19 cellular contexts compared by ENCODE assay signal in genomic region chr3:109339714-109340648, GRCh38. TPM values are rescaled to one million over a fixed set of nuclear protein-coding genes. Genes with fewer than 3 reads are reported as not detected.
"Had no signal": no experiment of that assay in that cellular context is flagged by ENCODE, and none has a peak within 500 bp of the region (broad histone marks: within the 10 kb centered on the region; RNA-seq: fewer than 3 reads in every experiment).

No MANE protein-coding gene starts in this region.

- ATAC-seq: heart left ventricle; left colon; natural killer cell; stimulated activated naive CD8-positive, alpha-beta T cell treated with anti-CD3 and anti-CD28 coated beads, Interleukin-15, amount 100 ng/mL, for 72 hours had no signal

- H3K36me3 ChIP-seq: cardiac muscle cell, esophagus squamous epithelium, heart left ventricle, ovary, thoracic aorta had no signal

- H3K36me3 Mint-ChIP-seq: natural killer cell had no signal

- H3K4me3 Mint-ChIP-seq: activated CD4-positive, alpha-beta memory T cell treated with anti-CD3 and anti-CD28 coated beads for 36 hours; natural killer cell; stimulated activated naive CD8-positive, alpha-beta T cell treated with anti-CD3 and anti-CD28 coated beads, Interleukin-15, amount 100 ng/mL, for 72 hours; T-helper 2 cell treated with Interferon-gamma antibody and Interleukin-4, amounts not matched to agents 5 μg/mL and 100 μg/mL, for 36 hours had no signal

- H3K27ac Mint-ChIP-seq: activated CD4-positive, alpha-beta memory T cell treated with anti-CD3 and anti-CD28 coated beads for 36 hours; natural killer cell; stimulated activated naive CD8-positive, alpha-beta T cell treated with anti-CD3 and anti-CD28 coated beads, Interleukin-15, amount 100 ng/mL, for 72 hours; T-helper 2 cell treated with Interferon-gamma antibody and Interleukin-4, amounts not matched to agents 5 μg/mL and 100 μg/mL, for 36 hours had no signal

- H3K4me3 ChIP-seq: cardiac muscle cell, esophagus squamous epithelium, heart left ventricle, ovary, thoracic aorta had no signal

- H3K9me3 Mint-ChIP-seq: activated CD4-positive, alpha-beta memory T cell treated with anti-CD3 and anti-CD28 coated beads for 36 hours; natural killer cell; stimulated activated naive CD8-positive, alpha-beta T cell treated with anti-CD3 and anti-CD28 coated beads, Interleukin-15, amount 100 ng/mL, for 72 hours; T-helper 2 cell treated with Interferon-gamma antibody and Interleukin-4, amounts not matched to agents 5 μg/mL and 100 μg/mL, for 36 hours had no signal

- H3K27me3 ChIP-seq: cardiac muscle cell, ovary had no signal

- H3K27ac ChIP-seq: cardiac muscle cell, esophagus squamous epithelium, heart left ventricle, ovary, thoracic aorta had no signal

- H3K9me3 ChIP-seq: esophagus squamous epithelium, heart left ventricle, ovary, thoracic aorta had no signal

- DNase-seq: activated CD4-positive, alpha-beta memory T cell treated with anti-CD3 and anti-CD28 coated beads for 36 hours; activated CD4-positive, CD25-positive, alpha-beta regulatory T cell treated with anti-CD3 and anti-CD28 coated beads, Interleukin-2, amount 50 U/mL, for 72 hours; activated CD8-positive, alpha-beta memory T cell treated with anti-CD3 and anti-CD28 coated beads, Interleukin-2, amount 50 U/mL, for 4 hours; activated naive CD4-positive, alpha-beta T cell treated with Interleukin-2 at 50 U/mL for 16 hours; esophagus squamous epithelium; foreskin fibroblast; heart left ventricle; left colon; natural killer cell; ovary; stimulated activated CD4-positive, alpha-beta T cell treated with anti-CD3 and anti-CD28 coated beads, Interleukin-4, amount 100 ng/mL, for 1 hour; stimulated activated CD8-positive, alpha-beta memory T cell treated with anti-CD3 and anti-CD28 coated beads, Interleukin-4, amount 100 ng/mL, for 48 hours; stimulated activated naive CD8-positive, alpha-beta T cell treated with anti-CD3 and anti-CD28 coated beads, Interleukin-15, amount 100 ng/mL, for 72 hours; SW 1271 had no signal

RNA-seq across cellular contexts. Expression of gene DPPA4, which starts 2.6 kb away (rescaled TPM):
- total RNA-seq: activated CD4-positive, alpha-beta memory T cell treated with anti-CD3 and anti-CD28 coated beads for 36 hours; esophagus squamous epithelium; heart left ventricle; left colon; thoracic aorta had no signal
- polyA plus RNA-seq: heart left ventricle had no signal

RNA-seq across cellular contexts. Expression of gene DPPA2, which starts 23.7 kb away (rescaled TPM):
- total RNA-seq: activated CD4-positive, alpha-beta memory T cell treated with anti-CD3 and anti-CD28 coated beads for 36 hours; cardiac muscle cell; esophagus squamous epithelium; heart left ventricle; left colon; mucosa of gallbladder; natural killer cell; ovary; thoracic aorta; ureter had no signal
- polyA plus RNA-seq: cardiac muscle cell, heart left ventricle, ovary had no signal
